Comparison of ENCODE assay signal across 8 cellular contexts in the genomic region with DNA sequence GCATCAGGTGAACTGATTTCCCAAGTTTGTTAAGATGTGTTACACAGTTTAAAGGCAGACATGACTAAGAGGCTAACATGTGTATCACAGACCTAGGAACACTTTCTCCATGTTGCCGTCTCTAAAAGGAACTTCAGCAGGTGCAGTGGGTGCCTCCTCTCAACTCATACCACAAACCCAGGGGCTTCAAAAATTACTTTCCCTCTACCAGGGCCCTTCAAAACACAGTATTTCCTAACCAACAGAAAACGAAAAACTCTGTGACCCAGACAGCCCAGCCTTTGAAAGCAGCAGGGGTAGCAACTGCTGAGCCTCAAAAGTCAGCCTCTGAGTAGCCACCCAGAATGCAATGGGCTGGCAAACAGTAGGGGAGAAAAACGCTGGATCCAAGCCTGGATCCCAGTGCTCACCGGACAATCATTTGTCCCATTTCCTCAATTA. TPM values are rescaled to one million over a fixed set of nuclear protein-coding genes. Genes with fewer than 3 reads are reported as not detected.
DNase-seq lines count a peak whose midpoint lies in the region; ATAC-seq, FAIRE-seq and TF ChIP-seq lines count a peak whose summit lies in the region.

No MANE protein-coding gene starts in this region.

- H2AFZ ChIP-seq in astrocyte (ENCODE audit: low read depth, low read length), result no peak overlapping the region
- H2AFZ ChIP-seq in mesenchymal stem cell (ENCODE audit: low read depth, low read length), result no peak overlapping the region

- H3K4me3 ChIP-seq in heart left ventricle, result no peak overlapping the region
- no peak overlapping the region for H3K4me3 ChIP-seq in astrocyte (ENCODE audit: insufficient read depth, low read depth, low read length)
- peak overlapping the region in 1 of 2 experiments; percentile 36 for H3K4me3 ChIP-seq in mesenchymal stem cell (ENCODE audit: insufficient read depth in 1 of 2, low read depth in 1 of 2, low read length in 2 of 2)
- no peak overlapping the region for H3K4me3 ChIP-seq in vagina

- H3K27me3 Mint-ChIP-seq in astrocyte (ENCODE audit: low read depth, unreplicated experiment) (no peaks in the 10 kb centered on the region), type B pancreatic cell (no peaks in the 10 kb centered on the region)

- no peak overlapping the region for H2BK5ac ChIP-seq in mesenchymal stem cell (ENCODE audit: low read depth, low read length, poor library complexity, severe bottlenecking)

- H3K9me3 ChIP-seq in heart left ventricle (no peaks in the 10 kb centered on the region), astrocyte (ENCODE audit: insufficient read depth, low read depth, low read length) (no peaks in the 10 kb centered on the region), mesenchymal stem cell (ENCODE audit: control insufficient read depth, low read length) (no peaks in the 10 kb centered on the region), vagina (no peaks in the 10 kb centered on the region)

- H3K14ac ChIP-seq in mesenchymal stem cell (ENCODE audit: low read length in 2 of 2), result no peak overlapping the region

- H3K9ac ChIP-seq in astrocyte (ENCODE audit: low read length) (no peak overlapping the region), mesenchymal stem cell (ENCODE audit: low read length) (peak overlapping the region; percentile 74)

- H3K36me3 Mint-ChIP-seq in astrocyte (ENCODE audit: low read depth, unreplicated experiment) (peaks cover 5% of the 10 kb centered on the region), type B pancreatic cell (peaks cover 12% of the 10 kb centered on the region)

- H4K8ac ChIP-seq in mesenchymal stem cell (ENCODE audit: low read length), result peak overlapping the region; percentile 79

- H2BK12ac ChIP-seq in mesenchymal stem cell (ENCODE audit: low read length in 2 of 2), result peak overlapping the region in 1 of 2 experiments; percentile 79

- intact Hi-C loops in heart left ventricle (cut with DNase I) (no loop called here), Right ventricle myocardium inferior (cut with DNase I) (no loop called here), vagina (cut with DNase I) (no loop called here)

- H3K27ac ChIP-seq in heart left ventricle (peak overlapping the region in 5 of 12 donors; percentile 2 to 65 (median 3)), astrocyte (ENCODE audit: low read depth, low read length) (no peak overlapping the region), mesenchymal stem cell (ENCODE audit: low read length, poor library complexity, severe bottlenecking) (peak overlapping the region; percentile 91), vagina (peak overlapping the region; percentile 24)

- no peaks in the 10 kb centered on the region for H3K36me3 ChIP-seq in heart left ventricle
- H3K36me3 ChIP-seq in astrocyte (ENCODE audit: insufficient read depth, low read length), result no peaks in the 10 kb centered on the region
- H3K36me3 ChIP-seq in mesenchymal stem cell (ENCODE audit: control insufficient read depth in 1 of 2, insufficient read depth in 2 of 2, low read depth in 1 of 2, low read length in 2 of 2), result peaks cover 6 to 12% of the 10 kb centered on the region in 2 experiments
- no peaks in the 10 kb centered on the region for H3K36me3 ChIP-seq in vagina

- H3K18ac ChIP-seq in mesenchymal stem cell (ENCODE audit: low read depth in 1 of 2, low read length in 2 of 2), result peak overlapping the region in 1 of 2 experiments; percentile 56

- H3K4me1 Mint-ChIP-seq in astrocyte (ENCODE audit: low read depth, unreplicated experiment) (peaks cover 46% of the 10 kb centered on the region), type B pancreatic cell (ENCODE audit: unreplicated experiment) (peaks cover 51% of the 10 kb centered on the region)

- H3K27me3 ChIP-seq in heart left ventricle (no peaks in the 10 kb centered on the region), astrocyte (ENCODE audit: insufficient read depth, low read length) (no peaks in the 10 kb centered on the region), mesenchymal stem cell (ENCODE audit: control insufficient read depth in 1 of 2, insufficient read depth in 1 of 2, low read length in 2 of 2) (no peaks in the 10 kb centered on the region), vagina (no peaks in the 10 kb centered on the region)

- FAIRE-seq in astrocyte (lab: Jason Lieb, UNC), result no peak

- H3K4me2 ChIP-seq in astrocyte (ENCODE audit: low read length) (peak overlapping the region; percentile 10), mesenchymal stem cell (ENCODE audit: low read length, poor library complexity, severe bottlenecking) (no peak overlapping the region)

- peak overlapping the region; percentile 54 for H4K91ac ChIP-seq in mesenchymal stem cell (ENCODE audit: low read length)

- H3K4ac ChIP-seq in mesenchymal stem cell (ENCODE audit: low read depth in 1 of 2, low read length in 2 of 2), result no peak overlapping the region

- H3K79me2 ChIP-seq in astrocyte (ENCODE audit: insufficient read depth, low read length), result peaks cover 93% of the 10 kb centered on the region

- no peak overlapping the region for H3K4me3 Mint-ChIP-seq in astrocyte (ENCODE audit: unreplicated experiment)
- H3K4me3 Mint-ChIP-seq in type B pancreatic cell, result no peak overlapping the region

- TF ChIP-seq CTCF in heart left ventricle (IDR thresholded peaks at IDR 0.05) (no peak), astrocyte (IDR thresholded peaks at IDR 0.05; ENCODE audit: insufficient read depth, low read depth, low read length) (no peak), vagina (IDR thresholded peaks at IDR 0.05) (no peak), type B pancreatic cell (conservative IDR thresholded peaks at IDR 0.05) (no peak)

- H3K79me1 ChIP-seq in mesenchymal stem cell (replicated peaks; ENCODE audit: low read length, poor library complexity, severe bottlenecking), result no peaks in the 10 kb centered on the region

- ATAC-seq in heart left ventricle (peak in 3 of 4 donors; percentile 50 to 59 (median 58)), Right ventricle myocardium inferior (no peak), HG03457 (IDR thresholded peaks at IDR 0.05; ENCODE audit: unreplicated experiment) (no peak)

- no peak for TF ChIP-seq POLR2A in heart left ventricle (IDR thresholded peaks at IDR 0.05)
- no peak for TF ChIP-seq POLR2A in vagina (IDR thresholded peaks at IDR 0.05)

- no peak overlapping the region for H3K23ac ChIP-seq in mesenchymal stem cell (ENCODE audit: low read length in 2 of 2)

- peaks cover 2 to 88% (median 29%) of the 10 kb centered on the region in 12 donors for H3K4me1 ChIP-seq in heart left ventricle
- H3K4me1 ChIP-seq in astrocyte (ENCODE audit: insufficient read depth, low read length), result peaks cover 15% of the 10 kb centered on the region
- H3K4me1 ChIP-seq in mesenchymal stem cell (ENCODE audit: control insufficient read depth, insufficient read depth, low read depth, low read length), result peaks cover 33% of the 10 kb centered on the region
- peaks cover 58% of the 10 kb centered on the region for H3K4me1 ChIP-seq in vagina

- DNase-seq in heart left ventricle (peak in 1 of 5 donors; percentile 38), Right ventricle myocardium inferior (ENCODE audit: missing footprints) (no peak), astrocyte (ENCODE audit: low read depth) (no peak), mesenchymal stem cell (no peak), vagina (ENCODE audit: extremely low spot score in 2 of 2) (no peak), type B pancreatic cell (ENCODE audit: extremely low spot score, unreplicated experiment) (no peak), NOMO-1 (lab: John Stamatoyannopoulos, UW; ENCODE audit: unreplicated experiment in 2 of 2) (no peak)

- peak overlapping the region; percentile 55 for H2BK120ac ChIP-seq in mesenchymal stem cell (ENCODE audit: low read depth, low read length)

- peak overlapping the region; percentile 78 for H2BK15ac ChIP-seq in mesenchymal stem cell (ENCODE audit: low read depth, poor library complexity, severe bottlenecking)

- peaks cover 52% of the 10 kb centered on the region for H4K20me1 ChIP-seq in astrocyte (ENCODE audit: insufficient read depth, low read length)

- H3K27ac Mint-ChIP-seq in astrocyte (ENCODE audit: unreplicated experiment) (peak overlapping the region; percentile 73), type B pancreatic cell (no peak overlapping the region)

- 26 to 40% (median 31%) methylated on average over 4 of the region's 4 CpGs for WGBS in heart left ventricle, 4 donors
- WGBS in mesenchymal stem cell, result 86% methylated on average over 2 of the region's 4 CpGs

- H2AK5ac ChIP-seq in mesenchymal stem cell (ENCODE audit: low read length, severe bottlenecking), result peak overlapping the region; percentile 93

- H3K9me3 Mint-ChIP-seq in astrocyte (ENCODE audit: unreplicated experiment), result no peaks in the 10 kb centered on the region
- H3K9me3 Mint-ChIP-seq in type B pancreatic cell, result peaks cover 3% of the 10 kb centered on the region

RNA-seq across cellular contexts. Expression of gene B4GALT5, which starts 28.5 kb away (rescaled TPM):
- total RNA-seq in heart left ventricle, result 10 to 100 TPM; 17.0 to 60.4 (median 33.5) TPM
- polyA plus RNA-seq in heart left ventricle, result 10 to 100 TPM in 1 of 2 donors, 1 to 10 TPM in 1; 7.0 to 29.3 TPM
- 44.0 TPM for total RNA-seq in Right ventricle myocardium inferior
- 39.1 and 41.9 TPM in 2 replicates for total RNA-seq in astrocyte
- 31.5 TPM for polyA plus RNA-seq in mesenchymal stem cell (2013, experiment 1 of 2)
- polyA plus RNA-seq in mesenchymal stem cell (2013, experiment 2 of 2), result 32.4 TPM
- 17.9 TPM for total RNA-seq in vagina
- total RNA-seq in type B pancreatic cell (ENCODE audit: low replicate concordance), result 47.9 and 49.7 TPM in 2 replicates

Comparison
In these comparisons a context has a peak if more than half of its experiments do, and no peak if none do; other contexts are left out.
1. ATAC-seq: peak in heart left ventricle (3 of 4); none in Right ventricle myocardium inferior (single experiment) and HG03457 (single experiment).